10 cellular contexts compared by ENCODE assay signal in genomic region chr17:74833501-74834361, GRCh38. TPM values are rescaled to one million over a fixed set of nuclear protein-coding genes. Genes with fewer than 3 reads are reported as not detected.
DNase-seq lines count a peak whose midpoint lies in the region; ATAC-seq, FAIRE-seq and TF ChIP-seq lines count a peak whose summit lies in the region.
"Had no signal": no experiment of that assay in that cellular context is flagged by ENCODE, and none has a peak within 500 bp of the region (broad histone marks: within the 10 kb centered on the region; RNA-seq: fewer than 3 reads in every experiment).

No MANE protein-coding gene starts in this region.

- H3K27ac ChIP-seq in right lobe of liver (no peak overlapping the region), HepG2 (ENCODE audit: extremely low read length, insufficient read depth, low read length) (no peak overlapping the region), RWPE2 (ENCODE audit: poor library complexity, severe bottlenecking) (no peak overlapping the region)
- H3K27ac ChIP-seq: uterus had no signal

- no peak overlapping the region for H3K4me2 ChIP-seq in HepG2 (ENCODE audit: low read depth, low read length)
- H3K4me2 ChIP-seq: smooth muscle cell had no signal

- no peaks in the 10 kb centered on the region for H3K79me2 ChIP-seq in HepG2 (ENCODE audit: insufficient read depth, low read length)

- H3K4me1 ChIP-seq in right lobe of liver (no peaks in the 10 kb centered on the region), HepG2 (ENCODE audit: insufficient read depth, low read length) (peaks cover 15% of the 10 kb centered on the region), RWPE2 (ENCODE audit: insufficient read depth, poor library complexity, severe bottlenecking) (peaks cover 6% of the 10 kb centered on the region)
- H3K4me1 ChIP-seq: uterus had no signal

- H3K36me3 ChIP-seq in right lobe of liver: peaks cover 0 to 4% (median 0%) of the 10 kb centered on the region in 4 donors
- peaks cover 3% of the 10 kb centered on the region in 2 experiments; a peak in 1 of 5 replicates for H3K36me3 ChIP-seq in HepG2 (replicated peaks in 1 of 2; ENCODE audit: control insufficient read depth in 1 of 2, insufficient read depth in 2 of 2, low read length in 2 of 2)
- no peaks in the 10 kb centered on the region for H3K36me3 ChIP-seq in RWPE2 (ENCODE audit: low read depth)
- H3K36me3 ChIP-seq: uterus had no signal

- DNase-seq in right lobe of liver (peak in 2 of 3 donors; percentile 36 to 48), HepG2 (ENCODE audit: low spot score) (no peak), RWPE2 (ENCODE audit: low spot score) (no peak), germinal center (ENCODE audit: low spot score) (peak; percentile 76), NCI-H446 (lab: John Stamatoyannopoulos, UW) (no peak)
- DNase-seq in stimulated activated CD4-positive, alpha-beta T cell treated with anti-CD3 and anti-CD28 coated beads, Interleukin-4, amount 100 ng/mL, for 24 hours: no peak
- DNase-seq: uterus had no signal

- TF ChIP-seq RAD21 in HepG2 (CRISPR knock-in tag; IDR thresholded peaks at IDR 0.05): no peak

- H2AFZ ChIP-seq in HepG2 (ENCODE audit: low read length): no peak overlapping the region

- TF ChIP-seq POLR2A in right lobe of liver (IDR thresholded peaks at IDR 0.05) (no peak), HepG2 (IDR thresholded peaks at IDR 0.05; ENCODE audit: insufficient read depth in 1 of 2, low read depth in 2 of 2, low read length in 2 of 2) (no peak)

- H3K9ac ChIP-seq in HepG2 (ENCODE audit: insufficient read depth, low read depth, low read length): no peak overlapping the region

- ATAC-seq in right lobe of liver: peak; percentile 26 to 73 (median 46)
- no peak for ATAC-seq in HepG2
- peak; percentile 75 for ATAC-seq in RWPE2 (ENCODE audit: low read depth)
- ATAC-seq in GM18858 (IDR thresholded peaks at IDR 0.05; ENCODE audit: unreplicated experiment): no peak
- no peak for ATAC-seq in GM21825 (IDR thresholded peaks at IDR 0.05; ENCODE audit: unreplicated experiment)

- in situ Hi-C loops in HepG2 (cut with HindIII; ENCODE audit: extremely low pct_ligation_motif_present, low pct_unique_long_range_greater_than_20kb): no loop called here

- BruUV-seq in HepG2 (replicated peaks; lab: Mats Ljungman, UMichigan): no TSS peak

- TF ChIP-seq CTCF in right lobe of liver (IDR thresholded peaks at IDR 0.05) (no peak), HepG2 (CRISPR knock-in tag; IDR thresholded peaks at IDR 0.05) (no peak), RWPE2 (IDR thresholded peaks at IDR 0.05; ENCODE audit: poor library complexity, severe bottlenecking) (no peak)

- TF ChIP-seq EP300 in HepG2 (IDR thresholded peaks at IDR 0.05; ENCODE audit: low read depth in 2 of 2, low read length in 2 of 2) (no peak), HepG2 (CRISPR knock-in tag; IDR thresholded peaks at IDR 0.05; ENCODE audit: borderline replicate concordance) (no peak)

- H3K27me3 ChIP-seq in right lobe of liver (no peaks in the 10 kb centered on the region), HepG2 (ENCODE audit: control insufficient read depth in 1 of 2, insufficient read depth in 2 of 2, low read length in 2 of 2) (no peaks in the 10 kb centered on the region), RWPE2 (ENCODE audit: insufficient read depth, poor library complexity, severe bottlenecking) (no peaks in the 10 kb centered on the region)
- H3K27me3 ChIP-seq: uterus had no signal

- H3K9me3 ChIP-seq in right lobe of liver: no peaks in the 10 kb centered on the region
- H3K9me3 ChIP-seq in HepG2 (ENCODE audit: low read length): no peaks in the 10 kb centered on the region
- no peaks in the 10 kb centered on the region for H3K9me3 ChIP-seq in RWPE2 (ENCODE audit: severe bottlenecking)
- H3K9me3 ChIP-seq: uterus had no signal

- CTCF ChIA-PET in HepG2 (lab: Yijun Ruan, JAX; ENCODE audit: low intra/inter-chr PET ratio, low total read pairs): no interaction called here

- no peaks in the 10 kb centered on the region for H4K20me1 ChIP-seq in HepG2 (ENCODE audit: insufficient read depth, low read length)

- 80% methylated on average over 5 of the region's 15 CpGs for WGBS in right lobe of liver (ENCODE audit: insufficient coverage, low coverage, low lambda C conversion rate, missing lambda C conversion rate)
- 79% methylated on average over 15 of the region's 15 CpGs for WGBS in HepG2 (ENCODE audit: low lambda C conversion rate)

- FAIRE-seq in HepG2 (lab: Jason Lieb, UNC): no peak

- H3K4me3 ChIP-seq in right lobe of liver (no peak overlapping the region), HepG2 (replicated peaks in 1 of 3; ENCODE audit: insufficient read depth in 1 of 3, low read depth in 2 of 3, low read length in 3 of 3) (no peak overlapping the region), RWPE2 (ENCODE audit: severe bottlenecking) (no peak overlapping the region)
- H3K4me3 ChIP-seq: smooth muscle cell, uterus had no signal

- POLR2A ChIA-PET in HepG2 (lab: Yijun Ruan, JAX): interaction anchor here (1.0 to 1.2 kb wide), 2 partner anchors 9 to 406 kb away, joined by 3 read pairs; no protein-coding TSS in a partner anchor

- intact Hi-C loops in right lobe of liver (cut with DNase I) (no loop called here), HepG2 (cut with micrococcal nuclease; ENCODE audit: unreplicated experiment) (no loop called here)

RNA-seq across cellular contexts. Expression of gene GRIN2C, which starts 26.0 kb away (rescaled TPM):
- total RNA-seq in right lobe of liver: under 1 TPM in 2 of 6 experiments, not detected in 4; 0.10 to 0.13 TPM
- 0.11 TPM in 1 of 2 replicates, not detected in the other for total RNA-seq in HepG2 (2016; rRNA removed; fragmentation: Illumina TruSeq; extraction: Trizol)
- total RNA-seq in HepG2 (2016; cell fraction: cytosol; rRNA removed; fragmentation: Illumina TruSeq; extraction: Trizol; ENCODE audit: low read depth): not detected in 2 replicates
- total RNA-seq in HepG2 (2016; cell fraction: insoluble cytoplasmic fraction; rRNA removed; fragmentation: Illumina TruSeq; extraction: Trizol): 0.15 TPM in 1 of 2 replicates, not detected in the other
- not detected in 2 replicates for total RNA-seq in HepG2 (2016; cell fraction: membrane; rRNA removed; fragmentation: Illumina TruSeq; extraction: Trizol)
- total RNA-seq in HepG2 (2016; cell fraction: nucleus; rRNA removed; fragmentation: Illumina TruSeq; extraction: Trizol): 0.28 and 0.44 TPM in 2 replicates
- polyA plus RNA-seq in HepG2 (2011; rRNA removed): 0.03 and 0.07 TPM in 2 replicates
- 0.01 TPM in 2 replicates for polyA plus RNA-seq in HepG2 (2011; cell fraction: cytosol; rRNA removed)
- polyA plus RNA-seq in HepG2 (2011; cell fraction: nucleus; rRNA removed): 0.17 and 0.29 TPM in 2 replicates
- polyA plus RNA-seq in HepG2 (2012): 0.03 and 0.08 TPM in 2 replicates
- polyA plus RNA-seq in HepG2 (2016; cell fraction: cytosol; fragmentation: Illumina TruSeq; extraction: Trizol; ENCODE audit: low read depth): not detected in 2 replicates
- polyA plus RNA-seq in HepG2 (2016; cell fraction: insoluble cytoplasmic fraction; fragmentation: Illumina TruSeq; extraction: Trizol; ENCODE audit: low read depth): not detected in 2 replicates
- not detected in 2 replicates for polyA plus RNA-seq in HepG2 (2016; cell fraction: membrane; fragmentation: Illumina TruSeq; extraction: Trizol; ENCODE audit: low read depth)
- 0.15 and 0.44 TPM in 2 replicates for polyA plus RNA-seq in HepG2 (2016; cell fraction: nucleus; fragmentation: Illumina TruSeq; extraction: Trizol; ENCODE audit: insufficient read depth, low read depth)
- polyA minus RNA-seq in HepG2 (2011; rRNA and poly(A)+ RNA removed; ENCODE audit: low replicate concordance): 0.14 TPM in 1 of 2 replicates, not detected in the other
- polyA minus RNA-seq in HepG2 (2011; cell fraction: cytosol; rRNA and poly(A)+ RNA removed): not detected in 2 replicates
- polyA minus RNA-seq in HepG2 (2011; cell fraction: nucleus; rRNA and poly(A)+ RNA removed): 0.52 TPM in 1 of 2 replicates, not detected in the other

RNA-seq across cellular contexts. Expression of gene FDXR, which starts 39.1 kb away (rescaled TPM):
- total RNA-seq in right lobe of liver (10 to 100 TPM in 2 of 6 experiments, 1 to 10 TPM in 4; 7.7 to 18.7 (median 8.6) TPM), HepG2 (2016; rRNA removed; fragmentation: Illumina TruSeq; extraction: Trizol) (99.0 and 116 TPM in 2 replicates)
- 17.2 and 18.6 TPM in 2 replicates for total RNA-seq in HepG2 (2016; cell fraction: cytosol; rRNA removed; fragmentation: Illumina TruSeq; extraction: Trizol; ENCODE audit: low read depth)
- total RNA-seq in HepG2 (2016; cell fraction: insoluble cytoplasmic fraction; rRNA removed; fragmentation: Illumina TruSeq; extraction: Trizol): 96.0 and 122 TPM in 2 replicates
- 33.1 and 34.8 TPM in 2 replicates for total RNA-seq in HepG2 (2016; cell fraction: membrane; rRNA removed; fragmentation: Illumina TruSeq; extraction: Trizol)
- 59.6 and 66.9 TPM in 2 replicates for total RNA-seq in HepG2 (2016; cell fraction: nucleus; rRNA removed; fragmentation: Illumina TruSeq; extraction: Trizol)
- 23.4 and 27.7 TPM in 2 replicates for polyA plus RNA-seq in HepG2 (2011; rRNA removed)
- polyA plus RNA-seq in HepG2 (2011; cell fraction: cytosol; rRNA removed): 25.9 and 36.5 TPM in 2 replicates
- polyA plus RNA-seq in HepG2 (2011; cell fraction: nucleus; rRNA removed): 50.2 and 50.3 TPM in 2 replicates
- polyA plus RNA-seq in HepG2 (2012): 12.3 and 15.3 TPM in 2 replicates
- 13.6 and 16.1 TPM in 2 replicates for polyA plus RNA-seq in HepG2 (2016; cell fraction: cytosol; fragmentation: Illumina TruSeq; extraction: Trizol; ENCODE audit: low read depth)
- 83.4 and 93.7 TPM in 2 replicates for polyA plus RNA-seq in HepG2 (2016; cell fraction: insoluble cytoplasmic fraction; fragmentation: Illumina TruSeq; extraction: Trizol; ENCODE audit: low read depth)
- 21.8 and 25.0 TPM in 2 replicates for polyA plus RNA-seq in HepG2 (2016; cell fraction: membrane; fragmentation: Illumina TruSeq; extraction: Trizol; ENCODE audit: low read depth)
- 111 and 113 TPM in 2 replicates for polyA plus RNA-seq in HepG2 (2016; cell fraction: nucleus; fragmentation: Illumina TruSeq; extraction: Trizol; ENCODE audit: insufficient read depth, low read depth)
- 11.0 and 40.8 TPM in 2 replicates for polyA minus RNA-seq in HepG2 (2011; rRNA and poly(A)+ RNA removed; ENCODE audit: low replicate concordance)
- polyA minus RNA-seq in HepG2 (2011; cell fraction: cytosol; rRNA and poly(A)+ RNA removed): 14.0 and 15.4 TPM in 2 replicates
- polyA minus RNA-seq in HepG2 (2011; cell fraction: nucleus; rRNA and poly(A)+ RNA removed): 10.0 and 10.6 TPM in 2 replicates

RNA-seq across cellular contexts. Expression of gene NAT9, which starts 57.6 kb away (rescaled TPM):
- total RNA-seq in right lobe of liver (10 to 100 TPM in 5 of 6 experiments, 1 to 10 TPM in 1; 10.0 to 23.0 (median 16.3) TPM), HepG2 (2016; rRNA removed; fragmentation: Illumina TruSeq; extraction: Trizol) (37.6 and 44.2 TPM in 2 replicates)
- 16.5 and 18.6 TPM in 2 replicates for total RNA-seq in HepG2 (2016; cell fraction: cytosol; rRNA removed; fragmentation: Illumina TruSeq; extraction: Trizol; ENCODE audit: low read depth)
- total RNA-seq in HepG2 (2016; cell fraction: insoluble cytoplasmic fraction; rRNA removed; fragmentation: Illumina TruSeq; extraction: Trizol): 38.7 and 44.6 TPM in 2 replicates
- 25.6 and 29.9 TPM in 2 replicates for total RNA-seq in HepG2 (2016; cell fraction: membrane; rRNA removed; fragmentation: Illumina TruSeq; extraction: Trizol)
- total RNA-seq in HepG2 (2016; cell fraction: nucleus; rRNA removed; fragmentation: Illumina TruSeq; extraction: Trizol): 44.5 and 46.0 TPM in 2 replicates
- polyA plus RNA-seq in HepG2 (2011; rRNA removed): 39.7 and 49.8 TPM in 2 replicates
- polyA plus RNA-seq in HepG2 (2011; cell fraction: cytosol; rRNA removed): 37.1 and 45.5 TPM in 2 replicates
- 152 and 183 TPM in 2 replicates for polyA plus RNA-seq in HepG2 (2011; cell fraction: nucleus; rRNA removed)
- polyA plus RNA-seq in HepG2 (2012): 37.3 and 50.6 TPM in 2 replicates
- 8.7 and 8.9 TPM in 2 replicates for polyA plus RNA-seq in HepG2 (2016; cell fraction: cytosol; fragmentation: Illumina TruSeq; extraction: Trizol; ENCODE audit: low read depth)
- polyA plus RNA-seq in HepG2 (2016; cell fraction: insoluble cytoplasmic fraction; fragmentation: Illumina TruSeq; extraction: Trizol; ENCODE audit: low read depth): 35.3 and 35.8 TPM in 2 replicates
- polyA plus RNA-seq in HepG2 (2016; cell fraction: membrane; fragmentation: Illumina TruSeq; extraction: Trizol; ENCODE audit: low read depth): 17.6 and 19.9 TPM in 2 replicates
- polyA plus RNA-seq in HepG2 (2016; cell fraction: nucleus; fragmentation: Illumina TruSeq; extraction: Trizol; ENCODE audit: insufficient read depth, low read depth): 74.0 and 80.9 TPM in 2 replicates
- 32.3 and 53.7 TPM in 2 replicates for polyA minus RNA-seq in HepG2 (2011; rRNA and poly(A)+ RNA removed; ENCODE audit: low replicate concordance)
- polyA minus RNA-seq in HepG2 (2011; cell fraction: cytosol; rRNA and poly(A)+ RNA removed): 12.7 and 14.7 TPM in 2 replicates
- 56.3 and 64.3 TPM in 2 replicates for polyA minus RNA-seq in HepG2 (2011; cell fraction: nucleus; rRNA and poly(A)+ RNA removed)

RNA-seq across cellular contexts. Expression of gene FADS6, which starts 59.7 kb away (rescaled TPM):
- total RNA-seq in right lobe of liver (1 to 10 TPM; 2.1 to 6.1 (median 3.7) TPM), HepG2 (2016; rRNA removed; fragmentation: Illumina TruSeq; extraction: Trizol) (0.11 TPM in 1 of 2 replicates, not detected in the other)
- total RNA-seq in HepG2 (2016; cell fraction: cytosol; rRNA removed; fragmentation: Illumina TruSeq; extraction: Trizol; ENCODE audit: low read depth): 0.09 TPM in 1 of 2 replicates, not detected in the other
- total RNA-seq in HepG2 (2016; cell fraction: insoluble cytoplasmic fraction; rRNA removed; fragmentation: Illumina TruSeq; extraction: Trizol): 0.11 TPM in 1 of 2 replicates, not detected in the other
- not detected in 2 replicates for total RNA-seq in HepG2 (2016; cell fraction: membrane; rRNA removed; fragmentation: Illumina TruSeq; extraction: Trizol)
- 0.28 TPM in 1 of 2 replicates, not detected in the other for total RNA-seq in HepG2 (2016; cell fraction: nucleus; rRNA removed; fragmentation: Illumina TruSeq; extraction: Trizol)
- 0.11 and 0.20 TPM in 2 replicates for polyA plus RNA-seq in HepG2 (2011; rRNA removed)
- 0.14 and 0.15 TPM in 2 replicates for polyA plus RNA-seq in HepG2 (2011; cell fraction: cytosol; rRNA removed)
- 0.47 and 1.1 TPM in 2 replicates for polyA plus RNA-seq in HepG2 (2011; cell fraction: nucleus; rRNA removed)
- not detected in 2 replicates for polyA plus RNA-seq in HepG2 (2012)
- 0.18 TPM in 1 of 2 replicates, not detected in the other for polyA plus RNA-seq in HepG2 (2016; cell fraction: cytosol; fragmentation: Illumina TruSeq; extraction: Trizol; ENCODE audit: low read depth)
- 0.10 TPM in 1 of 2 replicates, not detected in the other for polyA plus RNA-seq in HepG2 (2016; cell fraction: insoluble cytoplasmic fraction; fragmentation: Illumina TruSeq; extraction: Trizol; ENCODE audit: low read depth)
- polyA plus RNA-seq in HepG2 (2016; cell fraction: membrane; fragmentation: Illumina TruSeq; extraction: Trizol; ENCODE audit: low read depth): not detected in 2 replicates
- not detected in 2 replicates for polyA plus RNA-seq in HepG2 (2016; cell fraction: nucleus; fragmentation: Illumina TruSeq; extraction: Trizol; ENCODE audit: insufficient read depth, low read depth)
- polyA minus RNA-seq in HepG2 (2011; rRNA and poly(A)+ RNA removed; ENCODE audit: low replicate concordance): 0.32 TPM in 1 of 2 replicates, not detected in the other
- polyA minus RNA-seq in HepG2 (2011; cell fraction: cytosol; rRNA and poly(A)+ RNA removed): not detected in 2 replicates
- polyA minus RNA-seq in HepG2 (2011; cell fraction: nucleus; rRNA and poly(A)+ RNA removed): not detected in 2 replicates
- total RNA-seq: smooth muscle cell, uterus had no signal
- polyA plus RNA-seq: smooth muscle cell had no signal

Comparison
In these comparisons a context has a peak if more than half of its experiments do, and no peak if none do; other contexts are left out.
1. ATAC-seq: peak in right lobe of liver (4 of 4) and RWPE2 (single experiment); none in HepG2 (single experiment), GM18858 (single experiment) and GM21825 (single experiment).
2. DNase-seq: peak in right lobe of liver (2 of 3) and germinal center (single experiment); none in HepG2 (single experiment), RWPE2 (single experiment), NCI-H446 (0 of 2) and stimulated activated CD4-positive, alpha-beta T cell treated with anti-CD3 and anti-CD28 coated beads, Interleukin-4, amount 100 ng/mL, for 24 hours (single experiment).